In the genomic region with DNA sequence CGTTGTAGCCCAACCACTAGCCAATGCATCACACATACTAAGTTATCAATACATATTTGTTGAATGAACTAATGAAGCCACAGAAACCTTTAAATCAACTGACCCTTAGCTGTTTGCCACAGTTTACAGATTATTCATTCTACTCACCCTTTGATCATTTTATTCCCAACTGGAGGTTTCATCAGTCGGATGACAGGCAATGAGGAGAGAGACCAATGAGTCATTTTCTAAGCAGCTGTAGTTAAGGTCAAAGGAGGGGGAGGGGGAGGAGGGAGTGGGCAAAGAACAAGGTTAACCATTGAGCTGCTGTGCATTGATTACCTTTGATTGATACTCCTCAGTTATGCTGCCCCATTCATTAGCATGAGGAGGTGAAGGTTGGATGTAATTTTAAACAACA, we compare ENCODE assay signal across 13 cellular contexts.
DNase-seq lines count a peak whose midpoint lies in the region; ATAC-seq, FAIRE-seq and TF ChIP-seq lines count a peak whose summit lies in the region.
"Had no signal": no experiment of that assay in that cellular context is flagged by ENCODE, and none has a peak within 500 bp of the region (broad histone marks: within the 10 kb centered on the region; RNA-seq: fewer than 3 reads in every experiment).

No MANE protein-coding gene starts in this region.

- WGBS in psoas muscle, 3 donors, result 27 to 32% (median 29%) methylated on average over 2 of the region's 2 CpGs

- H3K4me1 Mint-ChIP-seq in activated naive CD8-positive, alpha-beta T cell treated with anti-CD3 and anti-CD28 coated beads, Interleukin-2, amount 50 U/mL, for 24 hours, result peaks cover 13% of the 10 kb centered on the region

- no peak overlapping the region for H3K27ac Mint-ChIP-seq in activated naive CD8-positive, alpha-beta T cell treated with anti-CD3 and anti-CD28 coated beads, Interleukin-2, amount 50 U/mL, for 24 hours
- H3K27ac Mint-ChIP-seq: activated T-cell treated with anti-CD3 and anti-CD28 coated beads, Interleukin-2, amount 50 U/mL, for 72 hours had no signal

- no peak overlapping the region for H3K4me3 ChIP-seq in AG10803 (ENCODE audit: low read length)
- H3K4me3 ChIP-seq in bronchial epithelial cell (ENCODE audit: low read depth, low read length), result no peak overlapping the region
- no peak overlapping the region for H3K4me3 ChIP-seq in psoas muscle
- H3K4me3 ChIP-seq: gastrocnemius medialis, thoracic aorta had no signal

- no peak overlapping the region for H3K4me3 Mint-ChIP-seq in activated naive CD8-positive, alpha-beta T cell treated with anti-CD3 and anti-CD28 coated beads, Interleukin-2, amount 50 U/mL, for 24 hours
- H3K4me3 Mint-ChIP-seq: activated T-cell treated with anti-CD3 and anti-CD28 coated beads, Interleukin-2, amount 50 U/mL, for 72 hours had no signal

- no peaks in the 10 kb centered on the region for H3K4me1 ChIP-seq in psoas muscle
- H3K4me1 ChIP-seq: gastrocnemius medialis had no signal

- peaks cover 5% of the 10 kb centered on the region for H3K9me3 Mint-ChIP-seq in activated naive CD8-positive, alpha-beta T cell treated with anti-CD3 and anti-CD28 coated beads, Interleukin-2, amount 50 U/mL, for 24 hours

- TF ChIP-seq CTCF in AG10803 (conservative IDR thresholded peaks at IDR 0.05; ENCODE audit: low read length) (no peak), bronchial epithelial cell (IDR thresholded peaks at IDR 0.05; ENCODE audit: insufficient read depth, low read length, severe bottlenecking) (no peak), psoas muscle (IDR thresholded peaks at IDR 0.05) (no peak)

- no peak for FAIRE-seq in bronchial epithelial cell (lab: Jason Lieb, UNC)

- no peak overlapping the region for H3K27ac ChIP-seq in psoas muscle
- H3K27ac ChIP-seq: gastrocnemius medialis, thoracic aorta had no signal

- no peak for ATAC-seq in activated naive CD8-positive, alpha-beta T cell treated with anti-CD3 and anti-CD28 coated beads, Interleukin-2, amount 50 U/mL, for 24 hours
- ATAC-seq in HG03039 (IDR thresholded peaks at IDR 0.05; ENCODE audit: unreplicated experiment) (no peak), psoas muscle (no peak)
- ATAC-seq: activated T-cell treated with anti-CD3 and anti-CD28 coated beads, Interleukin-2, amount 50 U/mL, for 72 hours; gastrocnemius medialis had no signal

- no peaks in the 10 kb centered on the region for H3K36me3 Mint-ChIP-seq in activated naive CD8-positive, alpha-beta T cell treated with anti-CD3 and anti-CD28 coated beads, Interleukin-2, amount 50 U/mL, for 24 hours (ENCODE audit: low read depth)

- DNase-seq in AG10803 (ENCODE audit: low read depth) (peak; percentile 59), NCI-H69 (lab: John Stamatoyannopoulos, UW) (peak; percentile 65), bronchial epithelial cell (ENCODE audit: low read depth) (peak; percentile 32), left kidney (ENCODE audit: low read depth, low spot score) (peak; percentile 16), psoas muscle (no peak)
- DNase-seq in activated naive CD8-positive, alpha-beta T cell treated with anti-CD3 and anti-CD28 coated beads, Interleukin-2, amount 50 U/mL, for 24 hours, result no peak
- DNase-seq in stimulated activated naive CD4-positive, alpha-beta T cell treated with Interleukin-2 at 50 U/mL for 16 hours (lab: John Stamatoyannopoulos, UW), result no peak
- DNase-seq: activated CD4-positive, alpha-beta T cell treated with anti-CD3 and anti-CD28 coated beads, Interleukin-2, amount 50 U/mL, for 1 hour; activated T-cell treated with anti-CD3 and anti-CD28 coated beads, Interleukin-2, amount 50 U/mL, for 72 hours; gastrocnemius medialis; NCI-H446 treated with DMSO at 0.1 percent for 48 hours had no signal

- peaks cover 2% of the 10 kb centered on the region for H3K27me3 Mint-ChIP-seq in activated naive CD8-positive, alpha-beta T cell treated with anti-CD3 and anti-CD28 coated beads, Interleukin-2, amount 50 U/mL, for 24 hours

- H3K27me3 ChIP-seq in bronchial epithelial cell (ENCODE audit: control insufficient read depth, insufficient read depth, low read length) (no peaks in the 10 kb centered on the region), psoas muscle (ENCODE audit: insufficient read depth in 3 of 3, low read length in 2 of 3) (peaks cover 0 to 4% (median 0%) of the 10 kb centered on the region in 3 donors)
- H3K27me3 ChIP-seq: gastrocnemius medialis had no signal

- intact Hi-C loops in psoas muscle (cut with DNase I), result no loop called here

- H3K36me3 ChIP-seq in bronchial epithelial cell (ENCODE audit: control insufficient read depth, insufficient read depth, low read length) (no peaks in the 10 kb centered on the region), psoas muscle (ENCODE audit: insufficient read depth in 1 of 2, low read depth in 1 of 2) (no peaks in the 10 kb centered on the region)
- H3K36me3 ChIP-seq: gastrocnemius medialis, thoracic aorta had no signal

- H3K9me3 ChIP-seq in psoas muscle, result no peaks in the 10 kb centered on the region
- H3K9me3 ChIP-seq: gastrocnemius medialis, thoracic aorta had no signal

Comparison
In these comparisons a context has a peak if more than half of its experiments do, and no peak if none do; other contexts are left out.
1. DNase-seq: peak in AG10803 (single experiment), NCI-H69 (single experiment), bronchial epithelial cell (single experiment) and left kidney (single experiment); none in activated naive CD8-positive, alpha-beta T cell treated with anti-CD3 and anti-CD28 coated beads, Interleukin-2, amount 50 U/mL, for 24 hours (single experiment), psoas muscle (0 of 2) and stimulated activated naive CD4-positive, alpha-beta T cell treated with Interleukin-2 at 50 U/mL for 16 hours (single experiment).